In the genomic region with DNA sequence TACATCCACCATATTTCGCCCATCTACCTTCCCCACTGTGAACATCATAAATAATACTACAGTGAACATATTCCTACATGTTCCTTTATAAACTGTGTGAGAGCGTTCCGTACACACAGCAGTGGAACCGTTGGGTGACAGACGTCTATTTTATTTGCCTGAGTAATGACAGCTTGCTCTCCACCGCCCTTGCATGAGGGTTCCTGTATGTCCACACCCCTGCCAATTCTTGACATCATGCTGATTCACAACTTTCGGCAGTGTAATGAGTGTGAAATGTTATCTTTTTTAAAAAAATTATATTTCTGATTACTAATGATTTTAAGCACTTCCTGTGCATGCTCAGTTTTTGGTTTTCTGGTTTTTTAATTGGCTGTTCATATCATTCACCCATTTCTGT, we compare ENCODE assay signal across 13 cellular contexts. TPM values are rescaled to one million over a fixed set of nuclear protein-coding genes. Genes with fewer than 3 reads are reported as not detected.
DNase-seq lines count a peak whose midpoint lies in the region; ATAC-seq, FAIRE-seq and TF ChIP-seq lines count a peak whose summit lies in the region.
"Had no signal": no experiment of that assay in that cellular context is flagged by ENCODE, and none has a peak within 500 bp of the region (broad histone marks: within the 10 kb centered on the region; RNA-seq: fewer than 3 reads in every experiment).

No MANE protein-coding gene starts in this region.

- H3K9me3 Mint-ChIP-seq in activated CD4-positive, alpha-beta T cell treated with anti-CD3 and anti-CD28 coated beads for 36 hours (ENCODE audit: low read depth): no peaks in the 10 kb centered on the region
- H3K9me3 Mint-ChIP-seq in activated CD4-positive, alpha-beta T cell treated with anti-CD3 and anti-CD28 coated beads, Interleukin-2, amount 10 ng/mL, durations not matched to agents 24 days and 14 days: no peaks in the 10 kb centered on the region
- H3K9me3 Mint-ChIP-seq: activated naive CD8-positive, alpha-beta T cell treated with anti-CD3 and anti-CD28 coated beads, Interleukin-2, amount 10 ng/mL, durations not matched to agents 7 days and 5 days had no signal

- H3K4me1 ChIP-seq in osteoblast (ENCODE audit: insufficient read depth, low read length): peaks cover 19% of the 10 kb centered on the region

- H3K4me3 ChIP-seq in astrocyte of the spinal cord (ENCODE audit: low read depth, low read length) (no peak overlapping the region), osteoblast (ENCODE audit: insufficient read depth, low read length) (peak overlapping the region; percentile 1)

- peak overlapping the region; percentile 21 for H3K4me2 ChIP-seq in osteoblast (ENCODE audit: insufficient read depth, low read length)

- H4K20me1 ChIP-seq in osteoblast (ENCODE audit: insufficient read depth, low read length): no peaks in the 10 kb centered on the region

- FAIRE-seq in D721Med (lab: Jason Lieb, UNC): no peak
- FAIRE-seq: frontal cortex had no signal

- no peaks in the 10 kb centered on the region for H3K9me3 ChIP-seq in osteoblast (ENCODE audit: low read depth, low read length)

- no peak for ATAC-seq in activated CD4-positive, alpha-beta T cell treated with anti-CD3 and anti-CD28 coated beads for 36 hours

- H3K27ac Mint-ChIP-seq in activated CD4-positive, alpha-beta T cell treated with anti-CD3 and anti-CD28 coated beads for 36 hours: no peak overlapping the region
- no peak overlapping the region for H3K27ac Mint-ChIP-seq in activated CD4-positive, alpha-beta T cell treated with anti-CD3 and anti-CD28 coated beads, Interleukin-2, amount 10 ng/mL, durations not matched to agents 24 days and 14 days
- H3K27ac Mint-ChIP-seq: activated naive CD8-positive, alpha-beta T cell treated with anti-CD3 and anti-CD28 coated beads, Interleukin-2, amount 10 ng/mL, durations not matched to agents 7 days and 5 days; B cell had no signal

- H2AFZ ChIP-seq in osteoblast (ENCODE audit: low read length): peak overlapping the region; percentile 31

- CTCF ChIA-PET in activated CD4-positive, alpha-beta T cell treated with anti-CD3 and anti-CD28 coated beads for 36 hours (lab: Charles Lee): interaction anchor here (0.8 to 1.3 kb wide), 4 partner anchors 15 to 630 kb away, joined by 3 to 4 read pairs (median 3); no protein-coding TSS in a partner anchor

- no peaks in the 10 kb centered on the region for H3K27me3 Mint-ChIP-seq in activated CD4-positive, alpha-beta T cell treated with anti-CD3 and anti-CD28 coated beads for 36 hours
- H3K27me3 Mint-ChIP-seq in activated CD4-positive, alpha-beta T cell treated with anti-CD3 and anti-CD28 coated beads, Interleukin-2, amount 10 ng/mL, durations not matched to agents 24 days and 14 days: peaks cover 5% of the 10 kb centered on the region
- H3K27me3 Mint-ChIP-seq: B cell had no signal

- POLR2A ChIA-PET in activated CD4-positive, alpha-beta T cell treated with anti-CD3 and anti-CD28 coated beads for 36 hours (lab: Charles Lee): no interaction called here

- H3K4me1 Mint-ChIP-seq in activated CD4-positive, alpha-beta T cell treated with anti-CD3 and anti-CD28 coated beads for 36 hours: peaks cover 11% of the 10 kb centered on the region
- peaks cover 8% of the 10 kb centered on the region for H3K4me1 Mint-ChIP-seq in activated CD4-positive, alpha-beta T cell treated with anti-CD3 and anti-CD28 coated beads, Interleukin-2, amount 10 ng/mL, durations not matched to agents 24 days and 14 days
- H3K4me1 Mint-ChIP-seq: activated naive CD8-positive, alpha-beta T cell treated with anti-CD3 and anti-CD28 coated beads, Interleukin-2, amount 10 ng/mL, durations not matched to agents 7 days and 5 days had no signal

- peak overlapping the region; percentile 35 for H3K27ac ChIP-seq in osteoblast (ENCODE audit: low read depth, low read length)

- H3K27me3 ChIP-seq in osteoblast (ENCODE audit: insufficient read depth, low read length): no peaks in the 10 kb centered on the region

- in situ Hi-C loops in astrocyte of the spinal cord (cut with HindIII; ENCODE audit: low sequenced_read_pairs): no loop called here

- no peak overlapping the region for H3K4me3 Mint-ChIP-seq in activated CD4-positive, alpha-beta T cell treated with anti-CD3 and anti-CD28 coated beads for 36 hours
- no peak overlapping the region for H3K4me3 Mint-ChIP-seq in activated CD4-positive, alpha-beta T cell treated with anti-CD3 and anti-CD28 coated beads, Interleukin-2, amount 10 ng/mL, durations not matched to agents 24 days and 14 days
- H3K4me3 Mint-ChIP-seq: activated naive CD8-positive, alpha-beta T cell treated with anti-CD3 and anti-CD28 coated beads, Interleukin-2, amount 10 ng/mL, durations not matched to agents 7 days and 5 days; B cell had no signal

- peaks cover 4% of the 10 kb centered on the region for H3K36me3 Mint-ChIP-seq in activated CD4-positive, alpha-beta T cell treated with anti-CD3 and anti-CD28 coated beads for 36 hours (ENCODE audit: low read depth)
- H3K36me3 Mint-ChIP-seq in activated CD4-positive, alpha-beta T cell treated with anti-CD3 and anti-CD28 coated beads, Interleukin-2, amount 10 ng/mL, durations not matched to agents 24 days and 14 days (ENCODE audit: low read depth): peaks cover 7% of the 10 kb centered on the region
- H3K36me3 Mint-ChIP-seq: activated naive CD8-positive, alpha-beta T cell treated with anti-CD3 and anti-CD28 coated beads, Interleukin-2, amount 10 ng/mL, durations not matched to agents 7 days and 5 days had no signal

- H3K36me3 ChIP-seq in osteoblast (ENCODE audit: insufficient read depth, low read length): no peaks in the 10 kb centered on the region

- intact Hi-C loops in activated CD4-positive, alpha-beta T cell treated with anti-CD3 and anti-CD28 coated beads for 36 hours (cut with DNase I, micrococcal nuclease): no loop called here
- intact Hi-C loops in activated CD4-positive, alpha-beta T cell treated with anti-CD3 and anti-CD28 coated beads, Interleukin-2, amount 10 ng/mL, durations not matched to agents 24 days and 14 days (cut with micrococcal nuclease): no loop called here

- DNase-seq in activated CD4-positive, alpha-beta T cell treated with anti-CD3 and anti-CD28 coated beads for 36 hours: peak; percentile 44
- no peak for DNase-seq in activated CD4-positive, alpha-beta T cell treated with anti-CD3 and anti-CD28 coated beads, Interleukin-2, amount 10 ng/mL, durations not matched to agents 24 days and 14 days
- DNase-seq in NCI-H1694 treated with DMSO at 0.1 percent for 48 hours (lab: John Stamatoyannopoulos, UW) (peak; percentile 30), astrocyte of the spinal cord (ENCODE audit: low read depth, low spot score) (peak; percentile 27), osteoblast (ENCODE audit: insufficient read length, low spot score, missing footprints) (peak; percentile 86), GM10266 (ENCODE audit: extremely low spot score) (no peak), D721Med (ENCODE audit: insufficient read length, low spot score) (no peak), SHP77 (lab: John Stamatoyannopoulos, UW) (no peak)
- DNase-seq: activated naive CD8-positive, alpha-beta T cell treated with anti-CD3 and anti-CD28 coated beads, Interleukin-2, amount 10 ng/mL, durations not matched to agents 7 days and 5 days; GOT3; midbrain had no signal

- no peak for TF ChIP-seq CTCF in astrocyte of the spinal cord (IDR thresholded peaks at IDR 0.05; ENCODE audit: low read depth, low read length)
- TF ChIP-seq CTCF in osteoblast (IDR thresholded peaks at IDR 0.05; ENCODE audit: extremely low read depth, low read depth, low read length): no peak
- no peak for TF ChIP-seq CTCF in GM10266 (IDR thresholded peaks at IDR 0.05; ENCODE audit: control insufficient read depth, insufficient read depth, low read depth, missing control alignments)
- TF ChIP-seq CTCF in D721Med (IDR thresholded peaks at IDR 0.05; ENCODE audit: insufficient read depth, missing control alignments): no peak

- H3K79me2 ChIP-seq in osteoblast (ENCODE audit: insufficient read depth, low read length): peaks cover 3% of the 10 kb centered on the region

RNA-seq across cellular contexts. Expression of a gene that starts 4.3 kb away (rescaled TPM):
- total RNA-seq in activated CD4-positive, alpha-beta T cell treated with anti-CD3 and anti-CD28 coated beads for 36 hours: 10 to 100 TPM; 16.0 to 17.4 TPM
- 15.2 and 15.7 TPM in 2 replicates for total RNA-seq in activated CD4-positive, alpha-beta T cell treated with anti-CD3 and anti-CD28 coated beads, Interleukin-2, amount 10 ng/mL, durations not matched to agents 24 days and 14 days
- 10.1 and 15.9 TPM in 2 replicates for total RNA-seq in osteoblast

RNA-seq across cellular contexts. Expression of a gene that starts 37.2 kb away (rescaled TPM):
- 10 to 100 TPM; 24.7 to 31.9 TPM for total RNA-seq in activated CD4-positive, alpha-beta T cell treated with anti-CD3 and anti-CD28 coated beads for 36 hours
- 30.8 and 31.6 TPM in 2 replicates for total RNA-seq in activated CD4-positive, alpha-beta T cell treated with anti-CD3 and anti-CD28 coated beads, Interleukin-2, amount 10 ng/mL, durations not matched to agents 24 days and 14 days
- total RNA-seq in osteoblast: 36.2 and 40.7 TPM in 2 replicates

Comparison
In these comparisons a context has a peak if more than half of its experiments do, and no peak if none do; other contexts are left out.
1. DNase-seq: peak in activated CD4-positive, alpha-beta T cell treated with anti-CD3 and anti-CD28 coated beads for 36 hours (single experiment), NCI-H1694 treated with DMSO at 0.1 percent for 48 hours (single experiment), astrocyte of the spinal cord (single experiment) and osteoblast (single experiment); none in activated CD4-positive, alpha-beta T cell treated with anti-CD3 and anti-CD28 coated beads, Interleukin-2, amount 10 ng/mL, durations not matched to agents 24 days and 14 days (single experiment), GM10266 (single experiment), D721Med (single experiment) and SHP77 (0 of 2).